10 cellular contexts compared by ENCODE assay signal in the genomic region with DNA sequence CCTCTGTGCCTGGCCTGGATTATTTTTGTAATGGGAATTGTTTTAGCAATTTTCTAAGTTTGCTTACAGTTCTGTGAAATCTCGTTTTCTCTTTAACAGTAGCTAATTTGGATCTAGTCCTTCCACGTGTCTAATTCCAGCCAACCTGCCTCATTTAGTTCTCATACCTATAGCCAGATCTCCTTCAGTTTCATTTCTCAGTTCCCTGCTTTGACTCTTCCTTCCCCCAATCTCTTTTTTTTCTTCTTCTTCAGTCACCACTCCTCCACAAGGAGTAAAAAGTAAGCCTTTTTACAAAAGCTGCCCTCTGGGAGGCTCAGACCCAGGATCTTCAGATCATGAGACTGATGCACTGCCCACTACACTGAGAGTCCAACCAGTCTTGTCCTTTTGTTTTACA. TPM values are rescaled to one million over a fixed set of nuclear protein-coding genes. Genes with fewer than 3 reads are reported as not detected.
DNase-seq lines count a peak whose midpoint lies in the region.
"Had no signal": no experiment of that assay in that cellular context is flagged by ENCODE, and none has a peak within 500 bp of the region (broad histone marks: within the 10 kb centered on the region; RNA-seq: fewer than 3 reads in every experiment).

No MANE protein-coding gene starts in this region.

- H3K27ac ChIP-seq in BLaER1 (no peak overlapping the region), GM23248 (no peak overlapping the region), substantia nigra (ENCODE audit: low read depth, low read length, poor library complexity, severe bottlenecking) (no peak overlapping the region)

- H3K4me3 ChIP-seq in BLaER1 = peak overlapping the region; percentile 80
- H3K4me3 ChIP-seq in GM23248 = peak overlapping the region; percentile 88; the same call in 1 of the 2 replicates

- peaks cover 20% of the 10 kb centered on the region for H3K36me3 Mint-ChIP-seq in activated CD4-positive, alpha-beta memory T cell treated with anti-CD3 and anti-CD28 coated beads for 36 hours
- H3K36me3 Mint-ChIP-seq in immature natural killer cell = peaks cover 0 to 4% (median 3%) of the 10 kb centered on the region in 3 donors

- H3K9me3 Mint-ChIP-seq in activated CD4-positive, alpha-beta memory T cell treated with anti-CD3 and anti-CD28 coated beads for 36 hours = no peaks in the 10 kb centered on the region
- no peaks in the 10 kb centered on the region for H3K9me3 Mint-ChIP-seq in immature natural killer cell

- DNase-seq in GM23248 (no peak), immature natural killer cell (no peak), G401 (ENCODE audit: low spot score) (no peak), substantia nigra (lab: John Stamatoyannopoulos, UW) (no peak), C1 segment of cervical spinal cord (lab: John Stamatoyannopoulos, UW) (no peak), hepatic stellate cell (ENCODE audit: low spot score) (no peak)
- DNase-seq in activated CD4-positive, alpha-beta memory T cell treated with anti-CD3 and anti-CD28 coated beads for 36 hours = no peak
- DNase-seq: activated CD4-positive, alpha-beta T cell treated with anti-CD3 and anti-CD28 coated beads for 48 hours had no signal

- H3K4me1 ChIP-seq in BLaER1 (peaks cover 33% of the 10 kb centered on the region), GM23248 (ENCODE audit: insufficient read depth) (peaks cover 17% of the 10 kb centered on the region)

- H3K36me3 ChIP-seq in BLaER1 (peaks cover 47% of the 10 kb centered on the region), GM23248 (ENCODE audit: low read depth) (no peaks in the 10 kb centered on the region; the same call in 1 of the 2 replicates)

- WGBS in GM23248 (ENCODE audit: low coverage in 1 of 2, low lambda C conversion rate in 2 of 2, missing lambda C conversion rate in 2 of 2), 2 experiments = 32 to 36% methylated on average over 2 of the region's 2 CpGs

- H3K9ac ChIP-seq in BLaER1 (peak overlapping the region; percentile 89), GM23248 (peak overlapping the region; percentile 91)

- H3K9me3 ChIP-seq in BLaER1 (no peaks in the 10 kb centered on the region), GM23248 (ENCODE audit: low read depth) (no peaks in the 10 kb centered on the region)

- H4K20me1 ChIP-seq in BLaER1 (peaks cover 37% of the 10 kb centered on the region), GM23248 (ENCODE audit: insufficient read depth) (no peaks in the 10 kb centered on the region)

- H3K27me3 ChIP-seq in BLaER1 = no peaks in the 10 kb centered on the region
- H3K27me3 ChIP-seq in GM23248 (replicated peaks; ENCODE audit: insufficient read depth) = no peaks in the 10 kb centered on the region

- CTCF ChIA-PET in activated CD4-positive, alpha-beta memory T cell treated with anti-CD3 and anti-CD28 coated beads for 36 hours (lab: Charles Lee) = interaction anchor here (1.0 to 11.3 kb wide), 8 partner anchors 9 to 489 kb away, joined by 3 to 223 read pairs (median 21); a partner anchor contains a TSS

- peaks cover 38% of the 10 kb centered on the region for H3K4me1 Mint-ChIP-seq in activated CD4-positive, alpha-beta memory T cell treated with anti-CD3 and anti-CD28 coated beads for 36 hours (ENCODE audit: low read depth)
- peaks cover 25 to 29% of the 10 kb centered on the region in 2 donors for H3K4me1 Mint-ChIP-seq in immature natural killer cell

- H3K4me3 Mint-ChIP-seq in activated CD4-positive, alpha-beta memory T cell treated with anti-CD3 and anti-CD28 coated beads for 36 hours = peak overlapping the region; percentile 53
- peak overlapping the region; percentile 53 to 78 (median 77) for H3K4me3 Mint-ChIP-seq in immature natural killer cell

- no peaks in the 10 kb centered on the region for H3K9me2 ChIP-seq in GM23248 (ENCODE audit: insufficient read depth)

- H3K79me2 ChIP-seq in GM23248 (ENCODE audit: insufficient read depth) = peaks cover 23% of the 10 kb centered on the region

- POLR2A ChIA-PET in activated CD4-positive, alpha-beta memory T cell treated with anti-CD3 and anti-CD28 coated beads for 36 hours (lab: Charles Lee) = interaction anchor here (1.3 kb wide), 1 partner anchor 10 kb away, joined by 4 read pairs; a partner anchor contains a TSS

- in situ Hi-C loops in GM23248 (cut with MboI) = loop anchor here (10.0 kb wide), 1 partner anchor 73 kb away; no protein-coding TSS in a partner anchor
- in situ Hi-C loops in G401 (cut with HindIII; ENCODE audit: low sequenced_read_pairs) = no loop called here

- no peak overlapping the region for H2AFZ ChIP-seq in GM23248

- H3K27me3 Mint-ChIP-seq in activated CD4-positive, alpha-beta memory T cell treated with anti-CD3 and anti-CD28 coated beads for 36 hours = no peaks in the 10 kb centered on the region
- peaks cover 0 to 6% (median 2%) of the 10 kb centered on the region in 3 donors for H3K27me3 Mint-ChIP-seq in immature natural killer cell (ENCODE audit: low read depth in 3 of 3)

- H3K27ac Mint-ChIP-seq in activated CD4-positive, alpha-beta memory T cell treated with anti-CD3 and anti-CD28 coated beads for 36 hours = peak overlapping the region; percentile 79
- peak overlapping the region; percentile 67 to 88 (median 84) for H3K27ac Mint-ChIP-seq in immature natural killer cell

- intact Hi-C loops in activated CD4-positive, alpha-beta memory T cell treated with anti-CD3 and anti-CD28 coated beads for 36 hours (cut with micrococcal nuclease) = loop anchor here (2.0 to 5.0 kb wide), 3 partner anchors 235 to 270 kb away; a partner anchor contains a TSS

- H3K4me2 ChIP-seq in BLaER1 = peak overlapping the region; percentile 94
- H3K4me2 ChIP-seq in GM23248 (ENCODE audit: unreplicated experiment) = peak overlapping the region; percentile 92

- H3F3A ChIP-seq in GM23248 (ENCODE audit: insufficient read depth) = peaks cover 8% of the 10 kb centered on the region; the same call in 1 of the 2 replicates

RNA-seq across cellular contexts. Expression of a gene that starts 1.4 kb away (rescaled TPM):
- total RNA-seq in GM23248 (2014; rRNA removed; shearing (Covaris generic)) = 21.0 and 33.8 TPM in 2 replicates
- polyA plus RNA-seq in GM23248 (2016; fragmentation: Nextera tagmentation; extraction: Ambion mirVana) (9.3 and 10.0 TPM in 2 replicates), immature natural killer cell (10 to 100 TPM; 17.5 to 20.6 (median 19.5) TPM)
- 1 to 10 TPM; 7.7 to 8.2 TPM for total RNA-seq in activated CD4-positive, alpha-beta memory T cell treated with anti-CD3 and anti-CD28 coated beads for 36 hours
- 12.9 and 22.2 TPM in 2 replicates for total RNA-seq in G401 (2014; rRNA removed; shearing (Covaris generic))

RNA-seq across cellular contexts. Expression of a gene that starts 6.0 kb away (rescaled TPM):
- total RNA-seq in GM23248 (2014; rRNA removed; shearing (Covaris generic)) = under 0.01 TPM in 1 of 2 replicates, not detected in the other
- polyA plus RNA-seq in GM23248 (2016; fragmentation: Nextera tagmentation; extraction: Ambion mirVana) (0.14 and 0.49 TPM in 2 replicates), immature natural killer cell (under 1 TPM in 1 of 3 donors, not detected in 2; 0.12 TPM)
- 1 to 10 TPM; 1.2 to 1.4 TPM for total RNA-seq in activated CD4-positive, alpha-beta memory T cell treated with anti-CD3 and anti-CD28 coated beads for 36 hours
- total RNA-seq in G401 (2014; rRNA removed; shearing (Covaris generic)) = under 0.01 and 0.03 TPM in 2 replicates

RNA-seq across cellular contexts. Expression of a gene that starts 10.1 kb away (rescaled TPM):
- total RNA-seq in GM23248 (2014; rRNA removed; shearing (Covaris generic)) = 3.9 and 13.7 TPM in 2 replicates
- 9.6 and 10.2 TPM in 2 replicates for polyA plus RNA-seq in GM23248 (2016; fragmentation: Nextera tagmentation; extraction: Ambion mirVana)
- total RNA-seq in activated CD4-positive, alpha-beta memory T cell treated with anti-CD3 and anti-CD28 coated beads for 36 hours = 100 to 1,000 TPM; 182 to 190 TPM
- 10 to 100 TPM; 62.9 to 80.7 (median 64.4) TPM for polyA plus RNA-seq in immature natural killer cell
- total RNA-seq in G401 (2014; rRNA removed; shearing (Covaris generic)) = 37.0 and 38.9 TPM in 2 replicates

RNA-seq across cellular contexts. Expression of a gene that starts 21.1 kb away (rescaled TPM):
- not detected in 2 replicates for total RNA-seq in GM23248 (2014; rRNA removed; shearing (Covaris generic))
- polyA plus RNA-seq in GM23248 (2016; fragmentation: Nextera tagmentation; extraction: Ambion mirVana) (0.05 TPM in 1 of 2 replicates, not detected in the other), immature natural killer cell (under 1 TPM in 1 of 3 donors, not detected in 2; 0.10 TPM)
- total RNA-seq in activated CD4-positive, alpha-beta memory T cell treated with anti-CD3 and anti-CD28 coated beads for 36 hours = under 1 TPM in 1 of 2 experiments, not detected in 1; 0.12 TPM
- not detected in 2 replicates for total RNA-seq in G401 (2014; rRNA removed; shearing (Covaris generic))
- total RNA-seq: myocyte had no signal
